In genomic region chr3:188345223-188345622, GRCh38 we compare ENCODE assay signal across 1 cellular context.
TF ChIP-seq lines count a peak whose summit lies in the region.

No MANE protein-coding gene starts in this region.

TF ChIP-seq in HEK293, 187 proteins besides CTCF, POLR2A, EP300 and RAD21 (continued from another document):
- TF ChIP-seq PRDM10 (tag by site-specific recombination; IDR thresholded peaks at IDR 0.05) (peak; percentile 87), ZNF174 (tag by site-specific recombination; IDR thresholded peaks at IDR 0.05) (no peak)
